ENCODE assay signal across 24 cellular contexts in the genomic region with DNA sequence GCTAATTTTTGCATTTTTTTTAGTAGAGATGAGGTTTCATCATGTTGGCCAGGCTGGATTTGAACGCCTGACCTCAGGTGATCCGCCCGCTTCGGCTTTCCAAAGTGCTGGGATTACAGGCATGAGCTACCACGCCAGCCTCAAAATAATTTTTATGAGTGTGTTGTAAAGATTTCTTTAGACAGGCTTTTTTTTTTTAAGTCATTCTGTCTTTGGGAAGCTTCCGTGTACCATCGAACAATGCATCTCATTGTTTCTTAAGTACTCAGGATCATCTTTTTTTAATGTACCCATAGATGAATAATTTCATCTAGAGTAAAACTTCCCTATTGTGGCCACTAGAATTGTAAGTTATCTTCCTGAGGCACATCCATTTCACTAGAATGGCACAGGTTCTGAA. TPM values are rescaled to one million over a fixed set of nuclear protein-coding genes. Genes with fewer than 3 reads are reported as not detected.
"Had no signal": no experiment of that assay in that cellular context is flagged by ENCODE, and none has a peak within 500 bp of the region (broad histone marks: within the 10 kb centered on the region; RNA-seq: fewer than 3 reads in every experiment).

No MANE protein-coding gene starts in this region.

- H3K27me3 Mint-ChIP-seq: activated CD8-positive, alpha-beta T cell treated with anti-CD3 and anti-CD28 coated beads for 36 hours; progenitor cell of endocrine pancreas had no signal

- H3K4me3 ChIP-seq: hepatocyte, right atrium auricular region, upper lobe of right lung had no signal

- H3K4me1 ChIP-seq: right atrium auricular region, upper lobe of right lung had no signal

- H3K9me3 Mint-ChIP-seq: activated CD4-positive, alpha-beta T cell treated with anti-CD3 and anti-CD28 coated beads, Interleukin-2, amount 10 ng/mL, durations not matched to agents 7 days and 5 days; activated CD8-positive, alpha-beta T cell treated with anti-CD3 and anti-CD28 coated beads for 36 hours; activated naive CD4-positive, alpha-beta T cell treated with anti-CD3 and anti-CD28 coated beads, Interleukin-2, amount 10 ng/mL, durations not matched to agents 7 days and 5 days; naive thymus-derived CD8-positive, alpha-beta T cell; T-cell; T-helper 2 cell treated with Interferon-gamma antibody and Interleukin-4, amounts not matched to agents 5 μg/mL and 100 μg/mL, for 36 hours had no signal

- H3K79me2 ChIP-seq: hepatocyte had no signal

- H2AFZ ChIP-seq: hepatocyte had no signal

- H3K9me3 ChIP-seq: right atrium auricular region, upper lobe of right lung had no signal

- H3K27ac Mint-ChIP-seq: activated CD4-positive, alpha-beta T cell treated with anti-CD3 and anti-CD28 coated beads, Interleukin-2, amount 10 ng/mL, durations not matched to agents 7 days and 5 days; activated CD8-positive, alpha-beta T cell treated with anti-CD3 and anti-CD28 coated beads for 36 hours; activated naive CD4-positive, alpha-beta T cell treated with anti-CD3 and anti-CD28 coated beads, Interleukin-2, amount 10 ng/mL, durations not matched to agents 7 days and 5 days; progenitor cell of endocrine pancreas; T-cell; T-helper 2 cell treated with Interferon-gamma antibody and Interleukin-4, amounts not matched to agents 5 μg/mL and 100 μg/mL, for 36 hours had no signal

- H3K4me2 ChIP-seq: hepatocyte had no signal

- H3K4me1 Mint-ChIP-seq: activated naive CD4-positive, alpha-beta T cell treated with anti-CD3 and anti-CD28 coated beads, Interleukin-2, amount 10 ng/mL, durations not matched to agents 7 days and 5 days; T-cell had no signal

- H3K27ac ChIP-seq: right atrium auricular region, upper lobe of right lung, VCaP had no signal

- H3K27me3 ChIP-seq: hepatocyte, right atrium auricular region, upper lobe of right lung had no signal

- H3K4me3 Mint-ChIP-seq: activated CD4-positive, alpha-beta T cell treated with anti-CD3 and anti-CD28 coated beads, Interleukin-2, amount 10 ng/mL, durations not matched to agents 7 days and 5 days; activated CD8-positive, alpha-beta memory T cell treated with anti-CD3 and anti-CD28 coated beads, Interleukin-2, amount 10 ng/mL, durations not matched to agents 7 days and 5 days; activated CD8-positive, alpha-beta T cell treated with anti-CD3 and anti-CD28 coated beads for 36 hours; activated naive CD4-positive, alpha-beta T cell treated with anti-CD3 and anti-CD28 coated beads, Interleukin-2, amount 10 ng/mL, durations not matched to agents 7 days and 5 days; naive thymus-derived CD8-positive, alpha-beta T cell; T-cell; T-helper 2 cell treated with Interferon-gamma antibody and Interleukin-4, amounts not matched to agents 5 μg/mL and 100 μg/mL, for 36 hours had no signal

- DNase-seq: activated CD4-positive, alpha-beta T cell treated with anti-CD3 and anti-CD28 coated beads, Interleukin-2, amount 10 ng/mL, durations not matched to agents 7 days and 5 days; activated CD8-positive, alpha-beta memory T cell treated with anti-CD3 and anti-CD28 coated beads, Interleukin-2, amount 10 ng/mL, durations not matched to agents 7 days and 5 days; activated CD8-positive, alpha-beta T cell treated with anti-CD3 and anti-CD28 coated beads for 36 hours; activated effector memory CD4-positive, alpha-beta T cell treated with anti-CD3 and anti-CD28 coated beads, Interleukin-2, amount 50 U/mL, for 16 hours; activated naive CD4-positive, alpha-beta T cell treated with anti-CD3 and anti-CD28 coated beads, Interleukin-2, amount 10 ng/mL, durations not matched to agents 7 days and 5 days; activated T-cell treated with anti-CD3 and anti-CD28 coated beads for 4 hours; amygdala; caudate nucleus; effector memory CD4-positive, alpha-beta T cell; glutamatergic neuron; mesendoderm; naive thymus-derived CD8-positive, alpha-beta T cell; stimulated activated CD4-positive, alpha-beta T cell treated with anti-CD3 and anti-CD28 coated beads, Interleukin-12 subunit alpha, Interleukin-12 subunit beta, amount 100 ng/mL, for 4 hours; stimulated activated CD4-positive, alpha-beta T cell treated with anti-CD3 and anti-CD28 coated beads, Interleukin-4, amount 100 ng/mL, for 4 hours; stimulated activated naive CD8-positive, alpha-beta T cell treated with anti-CD3 and anti-CD28 coated beads, Interleukin-15, Interleukin-2, amounts not matched to agents 100 U/mL and 50 U/mL, for 24 hours; T-cell; upper lobe of right lung had no signal

- ATAC-seq: activated CD4-positive, CD25-positive, alpha-beta regulatory T cell treated with anti-CD3 and anti-CD28 coated beads, Interleukin-2, amount 50 U/mL, for 24 hours; esophagus mucosa; naive thymus-derived CD8-positive, alpha-beta T cell; stimulated activated naive CD8-positive, alpha-beta T cell treated with anti-CD3 and anti-CD28 coated beads, Interleukin-15, Interleukin-2, amounts not matched to agents 100 U/mL and 50 U/mL, for 24 hours; upper lobe of right lung had no signal

RNA-seq across cellular contexts. Expression of a gene that starts 19.6 kb away (rescaled TPM):
- total RNA-seq: activated CD8-positive, alpha-beta memory T cell treated with anti-CD3 and anti-CD28 coated beads, Interleukin-2, amount 10 ng/mL, durations not matched to agents 7 days and 5 days had no signal
- polyA plus RNA-seq: naive thymus-derived CD8-positive, alpha-beta T cell had no signal
